Comparison of ENCODE assay signal across 16 cellular contexts in genomic region chr17:4725646-4726300, GRCh38. TPM values are rescaled to one million over a fixed set of nuclear protein-coding genes. Genes with fewer than 3 reads are reported as not detected.
A peak's percentile ranks its signal among the peaks of the same experiment; 100 is the strongest.
DNase-seq lines count a peak whose midpoint lies in the region; ATAC-seq lines count a peak whose summit lies in the region.
"Had no signal": no experiment of that assay in that cellular context is flagged by ENCODE, and none has a peak within 500 bp of the region (broad histone marks: within the 10 kb centered on the region; RNA-seq: fewer than 3 reads in every experiment).

No MANE protein-coding gene starts in this region.

- no peaks in the 10 kb centered on the region for H3K27me3 Mint-ChIP-seq in stimulated activated naive CD8-positive, alpha-beta T cell treated with anti-CD3 and anti-CD28 coated beads, Interleukin-15, Interleukin-2, amounts not matched to agents 100 ng/mL and 50 ng/mL, for 24 hours
- H3K27me3 Mint-ChIP-seq: activated naive CD4-positive, alpha-beta T cell treated with anti-CD3 and anti-CD28 coated beads, Interleukin-2, amount 10 ng/mL, durations not matched to agents 7 days and 5 days had no signal

- DNase-seq in stimulated activated naive CD8-positive, alpha-beta T cell treated with anti-CD3 and anti-CD28 coated beads, Interleukin-15, Interleukin-2, amounts not matched to agents 100 U/mL and 50 U/mL, for 24 hours: no peak
- DNase-seq in NOMO-1 treated with dmso at 0.1 percent for 144 hours (lab: John Stamatoyannopoulos, UW; ENCODE audit: unreplicated experiment): peak; percentile 52
- DNase-seq in left colon: no peak
- DNase-seq in NCI-H2107 treated with DMSO at 0.1 percent for 48 hours (lab: John Stamatoyannopoulos, UW; ENCODE audit: unreplicated experiment): no peak
- DNase-seq: activated naive CD4-positive, alpha-beta T cell treated with anti-CD3 and anti-CD28 coated beads, Interleukin-2, amount 10 ng/mL, durations not matched to agents 7 days and 5 days; Caco-2; NCI-H1417 treated with DMSO at 0.1 percent for 48 hours; NCI-H2171 treated with DMSO at 0.1 percent for 48 hours; NCI-H748 treated with DMSO at 0.1 percent for 48 hours; stimulated activated CD4-positive, alpha-beta T cell treated with anti-CD3 and anti-CD28 coated beads, Interleukin-12 subunit alpha, Interleukin-12 subunit beta, amount 100 ng/mL, for 4 hours; thyroid gland had no signal

- peak overlapping the region; percentile 43 for H3K27ac Mint-ChIP-seq in stimulated activated naive CD8-positive, alpha-beta T cell treated with anti-CD3 and anti-CD28 coated beads, Interleukin-15, Interleukin-2, amounts not matched to agents 100 ng/mL and 50 ng/mL, for 24 hours
- H3K27ac Mint-ChIP-seq: activated naive CD4-positive, alpha-beta T cell treated with anti-CD3 and anti-CD28 coated beads, Interleukin-2, amount 10 ng/mL, durations not matched to agents 7 days and 5 days had no signal

- peaks cover 28% of the 10 kb centered on the region for H3K4me1 Mint-ChIP-seq in stimulated activated naive CD8-positive, alpha-beta T cell treated with anti-CD3 and anti-CD28 coated beads, Interleukin-15, Interleukin-2, amounts not matched to agents 100 ng/mL and 50 ng/mL, for 24 hours (ENCODE audit: low read depth)

- no peaks in the 10 kb centered on the region for H3K9me3 Mint-ChIP-seq in stimulated activated naive CD8-positive, alpha-beta T cell treated with anti-CD3 and anti-CD28 coated beads, Interleukin-15, Interleukin-2, amounts not matched to agents 100 ng/mL and 50 ng/mL, for 24 hours
- H3K9me3 Mint-ChIP-seq: activated naive CD4-positive, alpha-beta T cell treated with anti-CD3 and anti-CD28 coated beads, Interleukin-2, amount 10 ng/mL, durations not matched to agents 7 days and 5 days had no signal

- intact Hi-C loops in left colon (cut with DNase I, micrococcal nuclease): no loop called here

- H3K36me3 Mint-ChIP-seq in stimulated activated naive CD8-positive, alpha-beta T cell treated with anti-CD3 and anti-CD28 coated beads, Interleukin-15, Interleukin-2, amounts not matched to agents 100 ng/mL and 50 ng/mL, for 24 hours (ENCODE audit: low read depth): peaks cover 8% of the 10 kb centered on the region

- no peak for ATAC-seq in stimulated activated naive CD8-positive, alpha-beta T cell treated with anti-CD3 and anti-CD28 coated beads, Interleukin-15, Interleukin-2, amounts not matched to agents 100 U/mL and 50 U/mL, for 24 hours
- ATAC-seq in left colon: peak; percentile 5
- ATAC-seq in GM21423 (IDR thresholded peaks at IDR 0.05; ENCODE audit: unreplicated experiment): no peak
- ATAC-seq in GM19351 (IDR thresholded peaks at IDR 0.05; ENCODE audit: unreplicated experiment): no peak
- ATAC-seq: left lobe of liver, Panc1 had no signal

- no peak overlapping the region for H3K4me3 Mint-ChIP-seq in stimulated activated naive CD8-positive, alpha-beta T cell treated with anti-CD3 and anti-CD28 coated beads, Interleukin-15, Interleukin-2, amounts not matched to agents 100 ng/mL and 50 ng/mL, for 24 hours
- H3K4me3 Mint-ChIP-seq: activated naive CD4-positive, alpha-beta T cell treated with anti-CD3 and anti-CD28 coated beads, Interleukin-2, amount 10 ng/mL, durations not matched to agents 7 days and 5 days had no signal

RNA-seq across cellular contexts. Expression of gene MED11, which starts 5.5 kb away (rescaled TPM):
- total RNA-seq in left colon: 10 to 100 TPM; 21.8 to 26.7 TPM

RNA-seq across cellular contexts. Expression of gene ZMYND15, which starts 13.9 kb away (rescaled TPM):
- total RNA-seq in left colon: 1 to 10 TPM; 1.1 to 1.9 TPM

RNA-seq across cellular contexts. Expression of gene CXCL16, which starts 14.0 kb away (rescaled TPM):
- 10 to 100 TPM; 36.2 to 52.3 TPM for total RNA-seq in left colon

RNA-seq across cellular contexts. Expression of gene ARRB2, which starts 15.3 kb away (rescaled TPM):
- 10 to 100 TPM; 27.2 to 45.1 TPM for total RNA-seq in left colon

RNA-seq across cellular contexts. Expression of gene PELP1, which starts 21.8 kb away (rescaled TPM):
- total RNA-seq in left colon: 10 to 100 TPM; 25.8 to 35.5 TPM
